27 cellular contexts compared by ENCODE assay signal in genomic region chr4:117239434-117239833, GRCh38.
"Had no signal": no experiment of that assay in that cellular context is flagged by ENCODE, and none has a peak within 500 bp of the region (broad histone marks: within the 10 kb centered on the region; RNA-seq: fewer than 3 reads in every experiment).

No MANE protein-coding gene starts in this region.

- H3K27ac ChIP-seq: neutrophil, pancreas, psoas muscle, right lobe of liver, sigmoid colon, stomach, thoracic aorta, thyroid gland, tibial nerve, upper lobe of right lung, uterus had no signal

- H3K36me3 ChIP-seq: neutrophil, pancreas, right lobe of liver, sigmoid colon, stomach, thoracic aorta, thyroid gland, tibial nerve, upper lobe of right lung, uterus had no signal

- H3K4me3 Mint-ChIP-seq: naive B cell; naive thymus-derived CD8-positive, alpha-beta T cell; natural killer cell treated with Interleukin-12 subunit alpha and Interleukin-12 subunit beta and Interleukin-15 and Interleukin-18, amount 100 ng/mL, for 72 hours; nephron progenitor cell; neural crest cell; stimulated activated effector memory CD8-positive, alpha-beta T cell treated with anti-CD3 and anti-CD28 coated beads, Interleukin-12 subunit alpha, Interleukin-12 subunit beta, amount 100 ng/mL, for 72 hours; stimulated activated naive CD8-positive, alpha-beta T cell treated with anti-CD3 and anti-CD28 coated beads, Interleukin-15, Interleukin-2, amounts not matched to agents 100 ng/mL and 50 ng/mL, for 24 hours; type B pancreatic cell had no signal

- ATAC-seq: naive thymus-derived CD8-positive, alpha-beta T cell; pancreas; psoas muscle; right lobe of liver; upper lobe of right lung had no signal

- H3K4me1 Mint-ChIP-seq: naive B cell; naive thymus-derived CD8-positive, alpha-beta T cell; nephron progenitor cell; stimulated activated effector memory CD8-positive, alpha-beta T cell treated with anti-CD3 and anti-CD28 coated beads, Interleukin-12 subunit alpha, Interleukin-12 subunit beta, amount 100 ng/mL, for 72 hours had no signal

- H3K9me3 ChIP-seq: neutrophil, pancreas, psoas muscle, right lobe of liver, sigmoid colon, thoracic aorta, thyroid gland, upper lobe of right lung, uterus had no signal

- H3K27me3 ChIP-seq: neutrophil, pancreas, right lobe of liver, sigmoid colon, stomach, thyroid gland, tibial nerve, upper lobe of right lung, uterus had no signal

- H3K4me3 ChIP-seq: pancreas, psoas muscle, right lobe of liver, sigmoid colon, stomach, thoracic aorta, thyroid gland, tibial nerve, upper lobe of right lung, uterus had no signal

- H3K27me3 Mint-ChIP-seq: naive B cell; naive thymus-derived CD8-positive, alpha-beta T cell; natural killer cell treated with Interleukin-12 subunit alpha and Interleukin-12 subunit beta and Interleukin-15 and Interleukin-18, amount 100 ng/mL, for 72 hours; progenitor cell of endocrine pancreas; stimulated activated naive CD8-positive, alpha-beta T cell treated with anti-CD3 and anti-CD28 coated beads, Interleukin-15, Interleukin-2, amounts not matched to agents 100 ng/mL and 50 ng/mL, for 24 hours; type B pancreatic cell had no signal

- H3K36me3 Mint-ChIP-seq: naive B cell; naive thymus-derived CD8-positive, alpha-beta T cell; natural killer cell treated with Interleukin-12 subunit alpha and Interleukin-12 subunit beta and Interleukin-15 and Interleukin-18, amount 100 ng/mL, for 72 hours; stimulated activated effector memory CD8-positive, alpha-beta T cell treated with anti-CD3 and anti-CD28 coated beads, Interleukin-12 subunit alpha, Interleukin-12 subunit beta, amount 100 ng/mL, for 72 hours; type B pancreatic cell had no signal

- H3K9me3 Mint-ChIP-seq: nephron progenitor cell; neural crest cell; stimulated activated naive CD8-positive, alpha-beta T cell treated with anti-CD3 and anti-CD28 coated beads, Interleukin-15, Interleukin-2, amounts not matched to agents 100 ng/mL and 50 ng/mL, for 24 hours; type B pancreatic cell had no signal

- FAIRE-seq: pancreas, small intestine had no signal

- DNase-seq: naive B cell; nephron progenitor cell; nucleus accumbens; psoas muscle; right lobe of liver; sigmoid colon; small intestine; stimulated activated CD4-positive, alpha-beta T cell treated with anti-CD3 and anti-CD28 coated beads, Interleukin-15, amount 100 ng/mL, for 24 hours; stimulated activated CD4-positive, alpha-beta T cell treated with anti-CD3 and anti-CD28 coated beads, Interleukin-2, amount 100 ng/mL, for 24 hours; stimulated activated CD4-positive, alpha-beta T cell treated with anti-CD3 and anti-CD28 coated beads, Interleukin-2, amount 100 ng/mL, for 48 hours; stimulated activated CD4-positive, alpha-beta T cell treated with anti-CD3 and anti-CD28 coated beads, Interleukin-4, amount 100 ng/mL, for 24 hours; stimulated activated naive CD4-positive, alpha-beta T cell treated with Interleukin-2 at 50 U/mL for 16 hours; stomach; thyroid gland; upper lobe of right lung; uterus had no signal

- H3K27ac Mint-ChIP-seq: naive thymus-derived CD8-positive, alpha-beta T cell; natural killer cell treated with Interleukin-12 subunit alpha and Interleukin-12 subunit beta and Interleukin-15 and Interleukin-18, amount 100 ng/mL, for 72 hours; nephron progenitor cell; progenitor cell of endocrine pancreas; stimulated activated effector memory CD8-positive, alpha-beta T cell treated with anti-CD3 and anti-CD28 coated beads, Interleukin-12 subunit alpha, Interleukin-12 subunit beta, amount 100 ng/mL, for 72 hours; stimulated activated naive CD8-positive, alpha-beta T cell treated with anti-CD3 and anti-CD28 coated beads, Interleukin-15, Interleukin-2, amounts not matched to agents 100 ng/mL and 50 ng/mL, for 24 hours; type B pancreatic cell had no signal

- H3K4me1 ChIP-seq: pancreas, psoas muscle, right lobe of liver, sigmoid colon, stomach, thyroid gland, tibial nerve, upper lobe of right lung, uterus had no signal
